Comparison of ENCODE assay signal across 1 cellular context in genomic region chr14:49687942-49688700, GRCh38.
TF ChIP-seq lines count a peak whose summit lies in the region.

Gene POLE2 (minus strand): TSS chr14:49688214. CDS start chr14:49688203, 11 bp downstream.

TF ChIP-seq in HepG2, 621 proteins besides CTCF, POLR2A, EP300 and RAD21 (continued from another document and continues in another):
- TF ChIP-seq ARID5B (CRISPR knock-in tag; IDR thresholded peaks at IDR 0.05) (peak; percentile 48; the same call in 1 of the 2 replicates), ELF1 (CRISPR knock-in tag; IDR thresholded peaks at IDR 0.05) (no peak), ZNF407 (CRISPR knock-in tag; IDR thresholded peaks at IDR 0.05; ENCODE audit: not compliant biosample characterization) (peak; percentile 91), MTF2 (CRISPR knock-in tag; IDR thresholded peaks at IDR 0.05; ENCODE audit: borderline replicate concordance) (no peak), BRD4 (CRISPR knock-in tag; IDR thresholded peaks at IDR 0.05) (no peak), HNRNPK (IDR thresholded peaks at IDR 0.05; ENCODE audit: low read depth, low read length, poor library complexity, severe bottlenecking) (peak; percentile 56), ZNF816 (CRISPR knock-in tag; IDR thresholded peaks at IDR 0.05; ENCODE audit: borderline replicate concordance) (no peak), HES4 (CRISPR knock-in tag; IDR thresholded peaks at IDR 0.05; ENCODE audit: borderline replicate concordance) (peak; percentile 92; the same call in 1 of the 2 replicates), FUBP1 (CRISPR knock-in tag; IDR thresholded peaks at IDR 0.05; ENCODE audit: borderline replicate concordance) (no peak), ZNF569 (CRISPR knock-in tag; IDR thresholded peaks at IDR 0.05; ENCODE audit: borderline replicate concordance) (no peak), MEF2D (CRISPR knock-in tag; IDR thresholded peaks at IDR 0.05) (no peak), TCF7 (IDR thresholded peaks at IDR 0.05; ENCODE audit: low read depth) (no peak), MEIS2 (CRISPR knock-in tag; IDR thresholded peaks at IDR 0.05) (no peak; the same call in 1 of the 2 replicates), ZBTB10 (CRISPR knock-in tag; IDR thresholded peaks at IDR 0.05; ENCODE audit: borderline replicate concordance) (no peak), DRAP1 (CRISPR knock-in tag; IDR thresholded peaks at IDR 0.05) (peak; percentile 38; the same call in 1 of the 2 replicates), ZNF34 (CRISPR knock-in tag; IDR thresholded peaks at IDR 0.05; ENCODE audit: borderline replicate concordance) (no peak), TRIM22 (IDR thresholded peaks at IDR 0.05) (no peak), ZNF430 (CRISPR knock-in tag; IDR thresholded peaks at IDR 0.05) (peak; percentile 30; the same call in 1 of the 2 replicates), EED (CRISPR knock-in tag; IDR thresholded peaks at IDR 0.05) (peak; percentile 91), ZNF850 (CRISPR knock-in tag; conservative IDR thresholded peaks at IDR 0.05) (0 out of 2 replicates have a peak, but pooled peaks have one; percentile 30), ISX (CRISPR knock-in tag; conservative IDR thresholded peaks at IDR 0.05) (no peak), ZBTB34 (CRISPR knock-in tag; IDR thresholded peaks at IDR 0.05) (0 out of 2 replicates have a peak, but pooled peaks have one; percentile 17), ZNF329 (CRISPR knock-in tag; IDR thresholded peaks at IDR 0.05; ENCODE audit: low read depth) (peak; percentile 87), ZNF282 (IDR thresholded peaks at IDR 0.05; ENCODE audit: partially characterized antibody) (no peak), FOXO4 (CRISPR knock-in tag; conservative IDR thresholded peaks at IDR 0.05) (no peak), POGK (CRISPR knock-in tag; conservative IDR thresholded peaks at IDR 0.05) (peak; percentile 89)
